In the genomic region with DNA sequence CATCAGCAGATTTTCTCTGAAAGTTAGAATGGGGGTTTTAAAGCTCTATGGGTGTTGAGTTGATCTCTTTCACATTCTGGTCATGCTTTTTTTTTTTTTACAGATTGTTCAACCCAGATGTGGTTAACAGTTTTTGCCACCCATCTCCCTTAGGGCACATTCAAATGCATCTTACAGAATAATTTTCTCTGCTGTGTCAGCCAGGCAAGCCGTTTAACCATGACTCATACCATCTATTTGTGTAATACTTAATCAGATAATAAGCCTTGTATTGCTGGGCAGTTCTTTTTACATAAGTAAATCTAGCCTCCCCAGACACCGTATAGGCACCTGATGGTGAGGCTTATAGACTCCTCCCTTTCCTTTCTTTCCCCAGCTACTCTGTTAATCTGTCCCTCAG, we compare ENCODE assay signal across 10 cellular contexts.
DNase-seq lines count a peak whose midpoint lies in the region; ATAC-seq and TF ChIP-seq lines count a peak whose summit lies in the region.
"Had no signal": no experiment of that assay in that cellular context is flagged by ENCODE, and none has a peak within 500 bp of the region (broad histone marks: within the 10 kb centered on the region; RNA-seq: fewer than 3 reads in every experiment).

No MANE protein-coding gene starts in this region.

- TF ChIP-seq CTCF in OCI-LY3 (IDR thresholded peaks at IDR 0.05; ENCODE audit: low read depth, low read length) (no peak), endodermal cell (conservative IDR thresholded peaks at IDR 0.05) (no peak), thoracic aorta (IDR thresholded peaks at IDR 0.05) (no peak)

- H3K4me3 ChIP-seq in OCI-LY3 (ENCODE audit: low read length) (no peak overlapping the region), endodermal cell (ENCODE audit: low read length) (no peak overlapping the region), thoracic aorta (no peak overlapping the region)

- intact Hi-C loops in Right ventricle myocardium superior (cut with DNase I): no loop called here

- H3K9me3 ChIP-seq in OCI-LY3 (ENCODE audit: insufficient read depth, low read length) (peaks cover 8% of the 10 kb centered on the region; the same call in 1 of the 2 replicates), endodermal cell (ENCODE audit: control insufficient read depth, low read length) (no peaks in the 10 kb centered on the region), thoracic aorta (no peaks in the 10 kb centered on the region)

- H3K79me2 ChIP-seq in OCI-LY3 (ENCODE audit: low read length): no peaks in the 10 kb centered on the region

- no peak overlapping the region for H3K4me3 Mint-ChIP-seq in activated naive CD8-positive, alpha-beta T cell treated with anti-CD3 and anti-CD28 coated beads, Interleukin-2, amount 50 U/mL, for 24 hours
- H3K4me3 Mint-ChIP-seq in activated naive CD8-positive, alpha-beta T cell treated with anti-CD3 and anti-CD28 coated beads for 36 hours: no peak overlapping the region
- H3K4me3 Mint-ChIP-seq in endodermal cell: no peak overlapping the region
- H3K4me3 Mint-ChIP-seq: memory B cell had no signal

- peak overlapping the region; percentile 39 for H3K4me2 ChIP-seq in OCI-LY3 (ENCODE audit: low read length)

- H3K36me3 Mint-ChIP-seq in activated naive CD8-positive, alpha-beta T cell treated with anti-CD3 and anti-CD28 coated beads, Interleukin-2, amount 50 U/mL, for 24 hours (ENCODE audit: low read depth): no peaks in the 10 kb centered on the region
- H3K36me3 Mint-ChIP-seq in activated naive CD8-positive, alpha-beta T cell treated with anti-CD3 and anti-CD28 coated beads for 36 hours: no peaks in the 10 kb centered on the region
- no peaks in the 10 kb centered on the region for H3K36me3 Mint-ChIP-seq in endodermal cell (ENCODE audit: low read depth)
- H3K36me3 Mint-ChIP-seq: memory B cell had no signal

- H3K9me3 Mint-ChIP-seq in activated naive CD8-positive, alpha-beta T cell treated with anti-CD3 and anti-CD28 coated beads, Interleukin-2, amount 50 U/mL, for 24 hours: no peaks in the 10 kb centered on the region
- H3K9me3 Mint-ChIP-seq in activated naive CD8-positive, alpha-beta T cell treated with anti-CD3 and anti-CD28 coated beads for 36 hours: no peaks in the 10 kb centered on the region
- H3K9me3 Mint-ChIP-seq in endodermal cell: no peaks in the 10 kb centered on the region
- H3K9me3 Mint-ChIP-seq: memory B cell had no signal

- peaks cover 17% of the 10 kb centered on the region for H3K4me1 Mint-ChIP-seq in activated naive CD8-positive, alpha-beta T cell treated with anti-CD3 and anti-CD28 coated beads, Interleukin-2, amount 50 U/mL, for 24 hours
- peaks cover 8% of the 10 kb centered on the region for H3K4me1 Mint-ChIP-seq in activated naive CD8-positive, alpha-beta T cell treated with anti-CD3 and anti-CD28 coated beads for 36 hours
- peaks cover 40% of the 10 kb centered on the region for H3K4me1 Mint-ChIP-seq in endodermal cell

- peak overlapping the region; percentile 22 for H3K27ac Mint-ChIP-seq in activated naive CD8-positive, alpha-beta T cell treated with anti-CD3 and anti-CD28 coated beads, Interleukin-2, amount 50 U/mL, for 24 hours
- no peak overlapping the region for H3K27ac Mint-ChIP-seq in activated naive CD8-positive, alpha-beta T cell treated with anti-CD3 and anti-CD28 coated beads for 36 hours
- peak overlapping the region; percentile 33 for H3K27ac Mint-ChIP-seq in endodermal cell
- H3K27ac Mint-ChIP-seq: memory B cell had no signal

- H3K36me3 ChIP-seq in OCI-LY3 (replicated peaks; ENCODE audit: low read depth, low read length) (peaks cover 18% of the 10 kb centered on the region), endodermal cell (ENCODE audit: control insufficient read depth, insufficient read depth, low read length) (no peaks in the 10 kb centered on the region), thoracic aorta (no peaks in the 10 kb centered on the region)

- H3K27ac ChIP-seq in OCI-LY3 (ENCODE audit: low read length): peak overlapping the region; percentile 75
- no peak overlapping the region for H3K27ac ChIP-seq in endodermal cell (ENCODE audit: low read depth, low read length)
- no peak overlapping the region for H3K27ac ChIP-seq in thoracic aorta

- H4K20me1 ChIP-seq in OCI-LY3 (ENCODE audit: insufficient read depth, low read length): no peaks in the 10 kb centered on the region

- no peak overlapping the region for H2AFZ ChIP-seq in OCI-LY3 (ENCODE audit: low read depth, low read length)

- 83 to 94% methylated on average over 1 to 2 of the region's 2 CpGs for WGBS in endodermal cell (ENCODE audit: insufficient coverage in 1 of 2, insufficient read length in 1 of 2), 2 experiments

- H3K27me3 ChIP-seq in OCI-LY3 (ENCODE audit: low read depth, low read length) (no peaks in the 10 kb centered on the region), endodermal cell (ENCODE audit: control insufficient read depth, insufficient read depth, low read length, poor library complexity, severe bottlenecking) (no peaks in the 10 kb centered on the region), thoracic aorta (replicated peaks; ENCODE audit: insufficient read depth) (no peaks in the 10 kb centered on the region)

- ATAC-seq in activated naive CD8-positive, alpha-beta T cell treated with anti-CD3 and anti-CD28 coated beads, Interleukin-2, amount 50 U/mL, for 24 hours: peak; percentile 86
- peak; percentile 53 for ATAC-seq in thoracic aorta (ENCODE audit: insufficient number of reproducible peaks, low FRiP score, low read depth)
- no peak for ATAC-seq in Right ventricle myocardium superior (ENCODE audit: poor library complexity)

- DNase-seq in activated naive CD8-positive, alpha-beta T cell treated with anti-CD3 and anti-CD28 coated beads, Interleukin-2, amount 50 U/mL, for 24 hours: no peak
- DNase-seq in activated naive CD8-positive, alpha-beta T cell treated with anti-CD3 and anti-CD28 coated beads for 36 hours: no peak
- DNase-seq in endodermal cell: no peak
- no peak for DNase-seq in thoracic aorta (ENCODE audit: low spot score)
- no peak for DNase-seq in NCI-H2227 treated with DMSO at 0.1 percent for 48 hours (lab: John Stamatoyannopoulos, UW)
- DNase-seq in Right ventricle myocardium superior: no peak
- no peak for DNase-seq in hippocampal formation (lab: John Stamatoyannopoulos, UW)
- DNase-seq: activated T-cell treated with anti-CD3 and anti-CD28 coated beads, Interleukin-2, amount 50 U/mL, for 1 hour had no signal

- H3K27me3 Mint-ChIP-seq in activated naive CD8-positive, alpha-beta T cell treated with anti-CD3 and anti-CD28 coated beads, Interleukin-2, amount 50 U/mL, for 24 hours: peaks cover 2% of the 10 kb centered on the region
- no peaks in the 10 kb centered on the region for H3K27me3 Mint-ChIP-seq in activated naive CD8-positive, alpha-beta T cell treated with anti-CD3 and anti-CD28 coated beads for 36 hours
- H3K27me3 Mint-ChIP-seq in endodermal cell (ENCODE audit: insufficient read depth): no peaks in the 10 kb centered on the region
- H3K27me3 Mint-ChIP-seq: memory B cell had no signal

- H3K9ac ChIP-seq in OCI-LY3 (ENCODE audit: low read length) (0 out of 2 replicates have a peak overlapping the region, but pooled peaks have one; percentile 6), endodermal cell (ENCODE audit: extremely low read depth, low read length, poor library complexity, severe bottlenecking) (no peak overlapping the region)

- H3K4me1 ChIP-seq in OCI-LY3 (ENCODE audit: low read length) (peaks cover 42% of the 10 kb centered on the region), endodermal cell (ENCODE audit: control insufficient read depth, insufficient read depth, low read length) (no peaks in the 10 kb centered on the region), thoracic aorta (ENCODE audit: control insufficient read depth in 1 of 2, low read depth in 2 of 2) (no peaks in the 10 kb centered on the region)
